8 cellular contexts compared by ENCODE assay signal in the genomic region with DNA sequence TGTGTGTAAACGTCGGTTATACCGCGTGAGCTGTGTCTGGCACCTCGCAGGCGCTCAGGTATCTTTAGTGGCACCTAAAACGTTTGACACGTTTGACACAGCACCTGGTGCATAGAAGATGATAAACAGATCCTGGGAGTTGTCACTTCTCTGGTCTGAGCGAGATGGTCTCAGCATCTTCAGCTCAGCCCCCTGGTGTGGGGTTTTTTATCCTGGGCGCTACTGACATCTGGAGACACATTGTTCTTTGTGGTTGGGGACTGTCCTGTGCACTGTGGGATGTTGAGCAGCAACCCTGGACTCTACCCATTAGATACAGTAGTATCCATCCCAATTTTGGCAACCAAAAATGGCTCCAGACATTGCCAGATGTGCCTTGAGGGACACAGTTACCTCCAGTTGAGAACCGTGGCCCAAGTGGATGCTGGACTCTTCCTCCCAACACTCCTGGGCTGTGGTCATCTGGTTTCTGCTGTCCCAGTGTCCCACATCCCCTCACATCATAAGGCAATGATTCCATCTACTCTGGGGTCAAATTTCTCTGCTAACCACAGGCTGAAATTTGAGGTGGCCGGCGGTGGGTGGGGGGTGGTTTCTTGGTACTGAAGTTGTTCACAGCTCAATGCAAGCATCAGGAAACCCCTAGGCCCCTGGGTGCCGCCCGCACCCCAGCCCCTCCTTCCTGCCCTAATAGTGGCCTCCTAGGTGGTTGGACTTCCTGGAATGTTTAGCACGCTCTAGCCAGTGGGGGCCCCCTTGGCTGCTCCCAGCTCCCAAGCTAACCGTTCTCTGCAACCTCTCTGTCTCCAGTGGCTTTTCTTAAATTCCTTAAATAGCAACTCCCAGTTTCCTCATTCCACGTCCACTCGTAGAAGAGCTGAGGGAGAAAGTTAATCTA.
DNase-seq lines count a peak whose midpoint lies in the region; ATAC-seq lines count a peak whose summit lies in the region.

No MANE protein-coding gene starts in this region.

- H3K4me1 ChIP-seq in HUES64 (ENCODE audit: insufficient read depth, low read length) (peaks cover 7% of the 10 kb centered on the region; the same call in 1 of the 2 replicates), muscle layer of colon (ENCODE audit: insufficient read depth, low read length) (peaks cover 49% of the 10 kb centered on the region)

- peaks cover 12% of the 10 kb centered on the region for H3K4me1 Mint-ChIP-seq in central memory CD8-positive, alpha-beta T cell

- H3K27ac ChIP-seq in HUES64 (ENCODE audit: low read depth, low read length), result peak overlapping the region; percentile 65
- peak overlapping the region; percentile 57 for H3K27ac ChIP-seq in muscle layer of colon (ENCODE audit: low read depth, low read length)

- H3K36me3 ChIP-seq in HUES64 (ENCODE audit: insufficient read depth, low read length) (peaks cover 85% of the 10 kb centered on the region), muscle layer of colon (ENCODE audit: insufficient read depth, low read length) (peaks cover 22% of the 10 kb centered on the region)

- H3K9me3 ChIP-seq in HUES64 (ENCODE audit: insufficient read depth, low read depth, low read length) (no peaks in the 10 kb centered on the region), muscle layer of colon (ENCODE audit: low read length) (no peaks in the 10 kb centered on the region)

- ATAC-seq in central memory CD8-positive, alpha-beta T cell (replicated peaks; ENCODE audit: extremely low read depth, poor library complexity, severe bottlenecking), result no peak
- no peak for ATAC-seq in HG03342 (IDR thresholded peaks at IDR 0.05; ENCODE audit: unreplicated experiment)

- H3K27me3 ChIP-seq in HUES64 (ENCODE audit: insufficient read depth, low read length) (no peaks in the 10 kb centered on the region), muscle layer of colon (ENCODE audit: control insufficient read depth in 1 of 2, insufficient read depth in 2 of 2, low read length in 2 of 2) (no peaks in the 10 kb centered on the region)

- H3K27me3 Mint-ChIP-seq in central memory CD8-positive, alpha-beta T cell, result no peaks in the 10 kb centered on the region

- 80% methylated on average over 17 of the region's 19 CpGs for WGBS in HUES64

- H3K9ac ChIP-seq in HUES64 (ENCODE audit: low read depth, low read length) (peak overlapping the region; percentile 30; the same call in 1 of the 2 replicates), muscle layer of colon (ENCODE audit: low read length) (no peak overlapping the region)

- DNase-seq in AML-193 (lab: John Stamatoyannopoulos, UW) (peak; percentile 44 to 60), DMS153 treated with DMSO at 0.1 percent for 48 hours (lab: John Stamatoyannopoulos, UW; ENCODE audit: unreplicated experiment) (no peak), COLO829 (ENCODE audit: low spot score) (no peak), NCI-H187 treated with DMSO at 0.1 percent for 48 hours (lab: John Stamatoyannopoulos, UW) (no peak)
- DNase-seq in central memory CD8-positive, alpha-beta T cell (ENCODE audit: low spot score in 2 of 2), result no peak

- no peak overlapping the region for H3K4me3 ChIP-seq in HUES64 (ENCODE audit: low read length)
- H3K4me3 ChIP-seq in muscle layer of colon (ENCODE audit: low read depth in 1 of 2, low read length in 2 of 2), result no peak overlapping the region

- no peaks in the 10 kb centered on the region for H3K9me3 Mint-ChIP-seq in central memory CD8-positive, alpha-beta T cell

- peak overlapping the region; percentile 72 for H3K27ac Mint-ChIP-seq in central memory CD8-positive, alpha-beta T cell (ENCODE audit: low read depth)

- H3K4me3 Mint-ChIP-seq in central memory CD8-positive, alpha-beta T cell, result no peak overlapping the region

- peaks cover 45% of the 10 kb centered on the region for H3K36me3 Mint-ChIP-seq in central memory CD8-positive, alpha-beta T cell (ENCODE audit: insufficient read depth)

Comparison
In these comparisons a context has a peak if more than half of its experiments do, and no peak if none do; other contexts are left out.
1. DNase-seq: peak in AML-193 (2 of 2); none in central memory CD8-positive, alpha-beta T cell (0 of 2), DMS153 treated with DMSO at 0.1 percent for 48 hours (single experiment), COLO829 (single experiment) and NCI-H187 treated with DMSO at 0.1 percent for 48 hours (single experiment).